In the genomic region with DNA sequence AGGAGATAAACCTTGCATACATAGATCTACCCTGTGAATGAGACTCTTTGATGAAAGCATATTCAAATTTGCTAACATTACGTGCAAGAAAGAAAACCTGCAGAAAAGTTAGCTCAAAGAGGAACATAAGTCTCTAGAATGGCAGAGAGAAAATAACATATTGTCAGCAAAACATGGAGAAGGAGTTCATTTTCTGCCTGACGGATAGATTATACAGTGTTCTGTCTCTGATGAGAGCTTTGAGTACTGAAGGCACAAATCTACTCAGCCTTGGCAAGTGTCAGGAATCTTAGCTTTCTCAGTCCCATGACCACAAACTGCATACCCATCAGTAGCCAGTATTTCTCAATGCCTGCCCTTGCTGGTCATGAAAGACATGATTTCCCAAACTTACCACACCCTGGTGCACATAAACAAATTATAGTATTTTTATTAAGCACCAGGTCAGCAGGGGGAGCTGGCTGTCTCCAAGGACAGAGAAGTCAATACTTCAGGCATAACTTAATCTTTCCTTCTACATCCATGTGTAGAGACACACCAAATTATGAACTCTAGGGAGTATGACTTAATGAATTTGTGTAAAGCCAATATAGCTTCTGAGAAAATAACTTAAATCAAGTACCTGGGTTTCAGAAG, we compare ENCODE assay signal across 19 cellular contexts.
A peak's percentile ranks its signal among the peaks of the same experiment; 100 is the strongest.
DNase-seq lines count a peak whose midpoint lies in the region; TF ChIP-seq lines count a peak whose summit lies in the region.
"Had no signal": no experiment of that assay in that cellular context is flagged by ENCODE, and none has a peak within 500 bp of the region (broad histone marks: within the 10 kb centered on the region; RNA-seq: fewer than 3 reads in every experiment).

No MANE protein-coding gene starts in this region.

- DNase-seq in DMS 273 (lab: John Stamatoyannopoulos, UW; ENCODE audit: unreplicated experiment) (peak; percentile 13), DMS 273 treated with DMSO at 0.1 percent for 48 hours (lab: John Stamatoyannopoulos, UW) (no peak), myocyte (ENCODE audit: low read depth) (peak; percentile 1), HK-2 (ENCODE audit: unreplicated experiment) (no peak), occipital lobe (lab: John Stamatoyannopoulos, UW) (no peak), NCI-H526 treated with DMSO at 0.1 percent for 48 hours (lab: John Stamatoyannopoulos, UW) (no peak)
- DNase-seq: activated CD8-positive, alpha-beta T cell treated with anti-CD3 and anti-CD28 coated beads for 36 hours; activated T-cell treated with anti-CD3 and anti-CD28 coated beads, Interleukin-2, amount 50 U/mL, for 48 hours; BE2C; body of pancreas; midbrain; NCI-H1436 treated with DMSO at 0.1 percent for 48 hours; NCI-H226; stimulated activated CD8-positive, alpha-beta memory T cell treated with anti-CD3 and anti-CD28 coated beads, Interleukin-4, amount 100 ng/mL, for 48 hours; T-helper 9 cell; upper lobe of left lung had no signal

- TF ChIP-seq CTCF in LNCAP (IDR thresholded peaks at IDR 0.05), result peak; percentile 46; the same call in 1 of the 2 replicates
- TF ChIP-seq CTCF in VCaP (conservative IDR thresholded peaks at IDR 0.05), result peak; percentile 27; the same call in 1 of the 2 replicates

- H3K27ac ChIP-seq in VCaP, result no peak overlapping the region
- H3K27ac ChIP-seq: body of pancreas, right atrium auricular region, upper lobe of left lung had no signal

Comparison
In these comparisons a context has a peak if more than half of its experiments do, and no peak if none do; other contexts are left out.
1. DNase-seq: peak in DMS 273 (single experiment) and myocyte (single experiment); none in DMS 273 treated with DMSO at 0.1 percent for 48 hours (single experiment), HK-2 (single experiment), occipital lobe (single experiment) and NCI-H526 treated with DMSO at 0.1 percent for 48 hours (single experiment).